Comparison of ENCODE assay signal across 22 cellular contexts in genomic region chr2:117989854-117990438, GRCh38. TPM values are rescaled to one million over a fixed set of nuclear protein-coding genes. Genes with fewer than 3 reads are reported as not detected.
A peak's percentile ranks its signal among the peaks of the same experiment; 100 is the strongest.
DNase-seq lines count a peak whose midpoint lies in the region; ATAC-seq, FAIRE-seq and TF ChIP-seq lines count a peak whose summit lies in the region.
"Had no signal": no experiment of that assay in that cellular context is flagged by ENCODE, and none has a peak within 500 bp of the region (broad histone marks: within the 10 kb centered on the region; RNA-seq: fewer than 3 reads in every experiment).

No MANE protein-coding gene starts in this region.

- H3K9me1 ChIP-seq in K562 (ENCODE audit: control insufficient read depth, insufficient read depth, low read length) = no peaks in the 10 kb centered on the region

- TF ChIP-seq RAD21 in K562 (CRISPR knock-in tag; conservative IDR thresholded peaks at IDR 0.05 in 1 of 2, IDR thresholded peaks at IDR 0.05 in 1 of 2) = no peak

- no peaks in the 10 kb centered on the region for H3K9me3 Mint-ChIP-seq in stimulated activated naive CD8-positive, alpha-beta T cell treated with anti-CD3 and anti-CD28 coated beads, Interleukin-15, amount 100 ng/mL, for 72 hours
- no peaks in the 10 kb centered on the region for H3K9me3 Mint-ChIP-seq in endothelial cell (ENCODE audit: unreplicated experiment)
- H3K9me3 Mint-ChIP-seq: CD4-positive, alpha-beta memory T cell had no signal

- peaks cover 21% of the 10 kb centered on the region for H3K36me3 Mint-ChIP-seq in endothelial cell (ENCODE audit: low read depth, unreplicated experiment)

- no TSS peak for BruUV-seq in K562 (replicated peaks; lab: Mats Ljungman, UMichigan)
- BruUV-seq in OCI-LY7 (replicated peaks; lab: Mats Ljungman, UMichigan) = no TSS peak

- H3K4me2 ChIP-seq in K562 (ENCODE audit: insufficient read depth, low read length) = no peak overlapping the region
- H3K4me2 ChIP-seq in OCI-LY7 (ENCODE audit: low read length) = no peak overlapping the region

- no peak overlapping the region for H3K27ac Mint-ChIP-seq in stimulated activated naive CD8-positive, alpha-beta T cell treated with anti-CD3 and anti-CD28 coated beads, Interleukin-15, amount 100 ng/mL, for 72 hours
- H3K27ac Mint-ChIP-seq in endothelial cell (ENCODE audit: unreplicated experiment) = peak overlapping the region; percentile 5

- H3K4me3 ChIP-seq in K562 (no peak overlapping the region), mucosa of descending colon (no peak overlapping the region), OCI-LY7 (ENCODE audit: low read depth, low read length, poor library complexity, severe bottlenecking) (no peak overlapping the region)
- H3K4me3 ChIP-seq: GM23248 had no signal

- no peak overlapping the region for H3K4me3 Mint-ChIP-seq in stimulated activated naive CD8-positive, alpha-beta T cell treated with anti-CD3 and anti-CD28 coated beads, Interleukin-15, amount 100 ng/mL, for 72 hours
- no peak overlapping the region for H3K4me3 Mint-ChIP-seq in endothelial cell (ENCODE audit: unreplicated experiment)
- H3K4me3 Mint-ChIP-seq: CD4-positive, alpha-beta memory T cell had no signal

- ATAC-seq in stimulated activated naive CD8-positive, alpha-beta T cell treated with anti-CD3 and anti-CD28 coated beads, Interleukin-15, Interleukin-2, amounts not matched to agents 100 U/mL and 50 U/mL, for 24 hours = peak; percentile 28
- ATAC-seq in stimulated activated naive CD8-positive, alpha-beta T cell treated with anti-CD3 and anti-CD28 coated beads, Interleukin-15, amount 100 ng/mL, for 72 hours = no peak
- ATAC-seq in K562 (no peak), mucosa of descending colon (peak; percentile 40), omental fat pad (ENCODE audit: low FRiP score) (no peak)

- H4K20me1 ChIP-seq in K562 (replicated peaks; ENCODE audit: control insufficient read depth, insufficient read depth, low read length) (no peaks in the 10 kb centered on the region), OCI-LY7 (ENCODE audit: insufficient read depth, low read length) (no peaks in the 10 kb centered on the region)

- intact Hi-C loops in K562 (cut with micrococcal nuclease) (no loop called here), mucosa of descending colon (cut with DNase I, micrococcal nuclease) (no loop called here), OCI-LY7 (cut with micrococcal nuclease; ENCODE audit: unreplicated experiment) (loop anchor here (5.0 kb wide), 2 partner anchors 53 to 153 kb away; no protein-coding TSS in a partner anchor)

- H2AFZ ChIP-seq in K562 (ENCODE audit: low read depth, low read length) (no peak overlapping the region), OCI-LY7 (ENCODE audit: low read length) (no peak overlapping the region)
- H2AFZ ChIP-seq: GM23248 had no signal

- in situ Hi-C loops in K562 (cut with MboI) = no loop called here

- CTCF ChIA-PET in K562 (lab: Yijun Ruan, JAX; ENCODE audit: low intra/inter-chr PET ratio) = no interaction called here
- CTCF ChIA-PET in OCI-LY7 (lab: Charles Lee; ENCODE audit: unreplicated experiment) = interaction anchor here (0.9 to 1.7 kb wide), 4 partner anchors 11 to 175 kb away, joined by 3 to 8 read pairs (median 4); partner anchors contain the start of gene DDX18

- no peaks in the 10 kb centered on the region for H3K9me2 ChIP-seq in OCI-LY7 (ENCODE audit: insufficient read depth, low read length)

- H3K27me3 Mint-ChIP-seq in stimulated activated naive CD8-positive, alpha-beta T cell treated with anti-CD3 and anti-CD28 coated beads, Interleukin-15, amount 100 ng/mL, for 72 hours = no peaks in the 10 kb centered on the region
- no peaks in the 10 kb centered on the region for H3K27me3 Mint-ChIP-seq in endothelial cell (ENCODE audit: unreplicated experiment)
- H3K27me3 Mint-ChIP-seq: CD4-positive, alpha-beta memory T cell had no signal

- DNase-seq in stimulated activated naive CD8-positive, alpha-beta T cell treated with anti-CD3 and anti-CD28 coated beads, Interleukin-15, Interleukin-2, amounts not matched to agents 100 U/mL and 50 U/mL, for 24 hours = no peak
- no peak for DNase-seq in stimulated activated naive CD8-positive, alpha-beta T cell treated with anti-CD3 and anti-CD28 coated beads, Interleukin-15, amount 100 ng/mL, for 72 hours
- DNase-seq in K562 (ENCODE audit: extremely low read depth in 1 of 4, low spot score in 3 of 4) (no peak), endothelial cell (ENCODE audit: low spot score) (no peak), mucosa of descending colon (no peak), activated T-cell treated with anti-CD3 and anti-CD28 coated beads for 4 hours (no peak), OCI-LY7 (ENCODE audit: low spot score) (no peak), omental fat pad (ENCODE audit: low spot score) (no peak)
- DNase-seq: 8988T; C1 segment of cervical spinal cord; Calu3; CD4-positive, alpha-beta memory T cell; COR-L47; DMS53; DMS79 treated with DMSO at 0.1 percent for 48 hours; GF-D8; GM23248; H7; HCEC 1CT had no signal

- no peak overlapping the region for H3K27ac ChIP-seq in K562 (ENCODE audit: extremely low read depth, low read depth, low read length)
- no peak overlapping the region for H3K27ac ChIP-seq in OCI-LY7 (ENCODE audit: low read depth, low read length, poor library complexity, severe bottlenecking)
- H3K27ac ChIP-seq: GM23248 had no signal

- 100% methylated on average over 1 of the region's 1 CpG for WGBS in K562 (ENCODE audit: insufficient coverage, low coverage, missing lambda C conversion rate)

- no peak for FAIRE-seq in K562 (lab: Jason Lieb, UNC)
- FAIRE-seq: GM12891, GM18507, H1 had no signal

- no peak for TF ChIP-seq EP300 in K562 (IDR thresholded peaks at IDR 0.05; ENCODE audit: low read length)

- H3K27me3 ChIP-seq in K562 (ENCODE audit: control insufficient read depth in 2 of 2, insufficient read depth in 2 of 2, low read length in 2 of 2) = no peaks in the 10 kb centered on the region

- H3K36me3 ChIP-seq in K562 (ENCODE audit: control insufficient read depth, insufficient read depth, low read length) = peaks cover 51% of the 10 kb centered on the region
- no peaks in the 10 kb centered on the region for H3K36me3 ChIP-seq in mucosa of descending colon (ENCODE audit: low read depth)
- peaks cover 78% of the 10 kb centered on the region for H3K36me3 ChIP-seq in OCI-LY7 (ENCODE audit: insufficient read depth, low read length)

- no peaks in the 10 kb centered on the region for H3K4me1 ChIP-seq in K562 (replicated peaks in 1 of 2; ENCODE audit: control insufficient read depth in 2 of 2, insufficient read depth in 2 of 2, low read length in 2 of 2)
- no peaks in the 10 kb centered on the region for H3K4me1 ChIP-seq in mucosa of descending colon (ENCODE audit: low read depth)
- no peaks in the 10 kb centered on the region for H3K4me1 ChIP-seq in OCI-LY7 (ENCODE audit: insufficient read depth, low read length, poor library complexity, severe bottlenecking)

- H3K9me3 ChIP-seq in K562 (replicated peaks; ENCODE audit: control insufficient read depth, insufficient read depth, low read depth, low read length) (no peaks in the 10 kb centered on the region), mucosa of descending colon (no peaks in the 10 kb centered on the region), OCI-LY7 (ENCODE audit: low read length) (0 out of 2 replicates have a peak, but pooled peaks cover 6% of the 10 kb centered on the region)

- no peak for TF ChIP-seq POLR2A in K562 (conservative IDR thresholded peaks at IDR 0.05)

- H3K79me2 ChIP-seq in K562 (ENCODE audit: control insufficient read depth, insufficient read depth, low read length) (no peaks in the 10 kb centered on the region), OCI-LY7 (ENCODE audit: insufficient read depth, low read depth, low read length) (no peaks in the 10 kb centered on the region)

- H3K9ac ChIP-seq in K562 (ENCODE audit: insufficient read depth in 1 of 2, low read depth in 2 of 2, low read length in 2 of 2) = no peak overlapping the region
- H3K9ac ChIP-seq: GM23248 had no signal

- TF ChIP-seq CTCF in K562 (IDR thresholded peaks at IDR 0.05 in 2 of 3, conservative IDR thresholded peaks at IDR 0.05 in 1 of 3; ENCODE audit: insufficient read depth in 2 of 3, low read depth in 1 of 3, low read length in 3 of 3) (no peak), endothelial cell (IDR thresholded peaks at IDR 0.05; ENCODE audit: unreplicated experiment) (no peak), mucosa of descending colon (IDR thresholded peaks at IDR 0.05) (no peak), OCI-LY7 (conservative IDR thresholded peaks at IDR 0.05; ENCODE audit: low read length) (no peak), omental fat pad (IDR thresholded peaks at IDR 0.05) (no peak)

- peaks cover 14% of the 10 kb centered on the region for H3K4me1 Mint-ChIP-seq in stimulated activated naive CD8-positive, alpha-beta T cell treated with anti-CD3 and anti-CD28 coated beads, Interleukin-15, amount 100 ng/mL, for 72 hours
- H3K4me1 Mint-ChIP-seq in endothelial cell (ENCODE audit: unreplicated experiment) = no peaks in the 10 kb centered on the region

- POLR2A ChIA-PET in K562 (lab: Yijun Ruan, JAX) = interaction anchor here (0.6 kb wide), 1 partner anchor 72 kb away, joined by 5 read pairs; no protein-coding TSS in a partner anchor
- POLR2A ChIA-PET in OCI-LY7 (lab: Charles Lee) = interaction anchor here (0.6 to 1.6 kb wide), 9 partner anchors 9 to 602 kb away, joined by 3 to 6 read pairs (median 3); partner anchors contain the start of gene DDX18

TF ChIP-seq in K562, 482 proteins besides CTCF, POLR2A, EP300 and RAD21 (continues in another document):
- TF ChIP-seq C11orf30 (IDR thresholded peaks at IDR 0.05; ENCODE audit: low read depth) = peak; percentile 33; the same call in 1 of the 2 replicates

RNA-seq across cellular contexts. Expression of gene CCDC93, which starts 23.9 kb away (rescaled TPM):
- total RNA-seq in K562 (2011; cell fraction: chromatin; rRNA removed; ENCODE audit: low replicate concordance) = 33.4 and 55.4 TPM in 2 replicates
- 16.0 and 23.0 TPM in 2 replicates for total RNA-seq in K562 (2011; cell fraction: nucleolus; rRNA removed)
- total RNA-seq in K562 (2011; cell fraction: nucleoplasm; rRNA removed) = 29.9 TPM in 2 replicates
- total RNA-seq in K562 (2014; rRNA removed) = 9.6 and 10.8 TPM in 2 replicates
- 12.4 and 12.7 TPM in 2 replicates for total RNA-seq in K562 (2014; rRNA removed; fragmentation: Illumina TruSeq; extraction: Trizol)
- 19.3 and 20.7 TPM in 2 replicates for total RNA-seq in K562 (2015; rRNA removed; fragmentation: Illumina TruSeq; extraction: Trizol)
- total RNA-seq in K562 (2021) = 11.1 and 14.1 TPM in 2 replicates
- polyA plus RNA-seq in K562 (2011; rRNA removed) = 13.7 and 22.8 TPM in 2 replicates
- 4.3 and 9.2 TPM in 2 replicates for polyA plus RNA-seq in K562 (2011; cell fraction: cytosol; rRNA removed)
- polyA plus RNA-seq in K562 (2011; cell fraction: nucleus; rRNA removed) = 94.9 and 129 TPM in 2 replicates
- 8.9 and 11.6 TPM in 2 replicates for polyA plus RNA-seq in K562 (2012)
- polyA plus RNA-seq in K562 (2014; fragmentation: Illumina TruSeq; extraction: Trizol) = 11.3 and 15.3 TPM in 2 replicates
- 1 to 10 TPM; 3.3 to 3.6 TPM for polyA plus RNA-seq in K562 (2014; fragmentation: Nextera tagmentation; extraction: Ambion mirVana)
- polyA plus RNA-seq in K562 (2014; rRNA removed) = 11.6 and 12.2 TPM in 2 replicates
- 11.7 and 21.5 TPM in 2 replicates for polyA minus RNA-seq in K562 (2011; rRNA and poly(A)+ RNA removed)
- 6.0 and 6.9 TPM in 2 replicates for polyA minus RNA-seq in K562 (2011; cell fraction: cytosol; rRNA and poly(A)+ RNA removed)
- 27.1 and 60.1 TPM in 2 replicates for polyA minus RNA-seq in K562 (2011; cell fraction: nucleus; rRNA and poly(A)+ RNA removed)
- 64.5 TPM for total RNA-seq in endothelial cell (ENCODE audit: unreplicated experiment)
- total RNA-seq in mucosa of descending colon = 10 to 100 TPM; 42.3 to 55.7 (median 42.6) TPM
- 25.6 and 28.2 TPM in 2 replicates for total RNA-seq in OCI-LY7 (2014; rRNA removed; shearing (Covaris generic))
- 50.0 and 53.8 TPM in 2 replicates for total RNA-seq in OCI-LY7 (2022)
- total RNA-seq in omental fat pad = 10 to 100 TPM; 21.4 to 34.8 (median 22.3) TPM

Comparison
In these comparisons a context has a peak if more than half of its experiments do, and no peak if none do; other contexts are left out.
1. ATAC-seq: peak in stimulated activated naive CD8-positive, alpha-beta T cell treated with anti-CD3 and anti-CD28 coated beads, Interleukin-15, Interleukin-2, amounts not matched to agents 100 U/mL and 50 U/mL, for 24 hours (single experiment) and mucosa of descending colon (single experiment); none in stimulated activated naive CD8-positive, alpha-beta T cell treated with anti-CD3 and anti-CD28 coated beads, Interleukin-15, amount 100 ng/mL, for 72 hours (single experiment), K562 (single experiment) and omental fat pad (single experiment).